In the genomic region with DNA sequence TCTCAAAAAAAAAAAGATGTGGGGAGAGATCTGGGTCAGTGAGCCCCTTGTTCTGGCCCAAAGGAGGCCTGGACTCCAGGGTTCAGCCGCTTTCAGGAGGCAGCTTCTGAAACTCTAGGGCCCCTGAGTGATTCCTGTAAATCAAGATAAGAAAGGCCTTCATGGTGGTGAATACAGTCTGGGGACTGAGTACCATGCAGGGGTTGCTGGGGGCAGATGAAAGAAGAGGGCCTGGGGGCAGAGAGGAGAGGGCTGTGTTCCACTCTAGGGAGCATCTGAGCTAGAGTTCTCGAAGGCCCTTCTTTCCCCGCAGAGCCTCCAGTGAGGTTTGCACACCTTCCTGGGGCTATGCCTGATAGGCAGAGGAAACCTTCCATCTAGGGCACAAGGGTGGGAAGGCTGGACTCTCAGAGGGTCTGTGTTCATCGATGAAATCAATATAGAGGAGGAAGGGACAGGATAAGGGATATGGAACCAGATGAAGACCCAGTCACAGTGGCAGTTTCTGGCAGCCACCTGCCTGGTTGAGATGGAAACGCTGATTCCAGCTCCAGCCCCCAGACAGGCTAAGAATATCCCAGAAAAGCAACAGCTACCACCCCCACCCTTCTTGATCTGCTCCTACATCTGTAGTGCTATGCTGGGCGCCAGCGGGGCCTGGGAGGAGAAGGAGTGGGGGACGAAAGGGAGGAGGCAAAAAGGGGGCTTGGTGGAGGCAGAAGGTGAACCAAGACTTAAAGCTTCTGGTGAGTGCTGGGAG, we compare ENCODE assay signal across 27 cellular contexts. TPM values are rescaled to one million over a fixed set of nuclear protein-coding genes. Genes with fewer than 3 reads are reported as not detected.
"Had no signal": no experiment of that assay in that cellular context is flagged by ENCODE, and none has a peak within 500 bp of the region (broad histone marks: within the 10 kb centered on the region; RNA-seq: fewer than 3 reads in every experiment).

No MANE protein-coding gene starts in this region.

- H3K27ac ChIP-seq: cardiac muscle cell, neutrophil, sigmoid colon, SK-N-MC, thyroid gland had no signal

- H3K4me3 Mint-ChIP-seq: activated naive CD4-positive, alpha-beta T cell treated with anti-CD3 and anti-CD28 coated beads for 36 hours; activated naive CD8-positive, alpha-beta T cell treated with anti-CD3 and anti-CD28 coated beads, Interleukin-2, amount 10 ng/mL, durations not matched to agents 7 days and 5 days; memory B cell; nephron; stimulated activated naive B cell treated with anti-CD40 and anti-IgM and Interleukin-4, amounts not matched to agents 10 μg/mL and 1 μg/mL and 100 μg/mL, for 72 hours; WTC11 had no signal

- ATAC-seq: left cardiac atrium; stimulated activated naive B cell treated with anti-CD40 and anti-IgM and Interleukin-4, amounts not matched to agents 10 μg/mL and 1 μg/mL and 100 μg/mL, for 72 hours; WTC11 had no signal

- H3K27ac Mint-ChIP-seq: activated naive CD4-positive, alpha-beta T cell treated with anti-CD3 and anti-CD28 coated beads for 36 hours; activated naive CD8-positive, alpha-beta T cell treated with anti-CD3 and anti-CD28 coated beads, Interleukin-2, amount 10 ng/mL, durations not matched to agents 7 days and 5 days; memory B cell; nephron; stimulated activated naive B cell treated with anti-CD40 and anti-IgM and Interleukin-4, amounts not matched to agents 10 μg/mL and 1 μg/mL and 100 μg/mL, for 72 hours; WTC11 had no signal

- DNase-seq: activated naive CD4-positive, alpha-beta T cell treated with anti-CD3 and anti-CD28 coated beads for 36 hours; activated naive CD8-positive, alpha-beta T cell treated with anti-CD3 and anti-CD28 coated beads, Interleukin-2, amount 10 ng/mL, durations not matched to agents 7 days and 5 days; activated T-cell treated with anti-CD3 and anti-CD28 coated beads, Interleukin-2, amount 50 U/mL, for 48 hours; amniotic stem cell; dermis blood vessel endothelial cell; effector memory CD4-positive, alpha-beta T cell; glutamatergic neuron; left cardiac atrium; sigmoid colon; stimulated activated CD4-positive, alpha-beta T cell treated with anti-CD3 and anti-CD28 coated beads, Interleukin-2, amount 100 ng/mL, for 48 hours; stimulated activated CD8-positive, alpha-beta memory T cell treated with anti-CD3 and anti-CD28 coated beads, Interleukin-4, amount 100 ng/mL, for 48 hours; stimulated activated naive B cell treated with anti-CD40 and anti-IgM and Interleukin-4, amounts not matched to agents 10 μg/mL and 1 μg/mL and 100 μg/mL, for 72 hours; thyroid gland had no signal

- H3K9me3 Mint-ChIP-seq: activated naive CD4-positive, alpha-beta T cell treated with anti-CD3 and anti-CD28 coated beads for 36 hours; activated naive CD8-positive, alpha-beta T cell treated with anti-CD3 and anti-CD28 coated beads, Interleukin-2, amount 10 ng/mL, durations not matched to agents 7 days and 5 days; memory B cell; WTC11 had no signal

- H3K4me1 Mint-ChIP-seq: memory B cell had no signal

- H3K36me3 Mint-ChIP-seq: activated naive CD8-positive, alpha-beta T cell treated with anti-CD3 and anti-CD28 coated beads, Interleukin-2, amount 10 ng/mL, durations not matched to agents 7 days and 5 days; memory B cell; stimulated activated naive B cell treated with anti-CD40 and anti-IgM and Interleukin-4, amounts not matched to agents 10 μg/mL and 1 μg/mL and 100 μg/mL, for 72 hours; WTC11 had no signal

RNA-seq across cellular contexts. Expression of a gene that starts 4.7 kb away (rescaled TPM):
- total RNA-seq: activated CD8-positive, alpha-beta memory T cell treated with anti-CD3 and anti-CD28 coated beads for 36 hours; activated naive CD4-positive, alpha-beta T cell treated with anti-CD3 and anti-CD28 coated beads for 36 hours; activated naive CD8-positive, alpha-beta T cell treated with anti-CD3 and anti-CD28 coated beads, Interleukin-2, amount 10 ng/mL, durations not matched to agents 7 days and 5 days; dermis blood vessel endothelial cell; left cardiac atrium; lower leg skin; mononuclear cell; T-helper 2 cell treated with Interferon-gamma antibody and Interleukin-4, amounts not matched to agents 100 ng/mL and 5 ng/mL, for 36 hours; ureter had no signal

RNA-seq across cellular contexts. Expression of a gene that starts 30.3 kb away (rescaled TPM):
- total RNA-seq: activated CD8-positive, alpha-beta memory T cell treated with anti-CD3 and anti-CD28 coated beads for 36 hours; activated naive CD4-positive, alpha-beta T cell treated with anti-CD3 and anti-CD28 coated beads for 36 hours; activated naive CD8-positive, alpha-beta T cell treated with anti-CD3 and anti-CD28 coated beads, Interleukin-2, amount 10 ng/mL, durations not matched to agents 7 days and 5 days; cardiac muscle cell; dermis blood vessel endothelial cell; frontal cortex; left cardiac atrium; lower leg skin; mononuclear cell; myocyte; renal cortical epithelial cell; T-helper 2 cell treated with Interferon-gamma antibody and Interleukin-4, amounts not matched to agents 100 ng/mL and 5 ng/mL, for 36 hours; thyroid gland; ureter; WTC11 had no signal

RNA-seq across cellular contexts. Expression of a gene that starts 38.5 kb away (rescaled TPM):
- total RNA-seq: activated CD8-positive, alpha-beta memory T cell treated with anti-CD3 and anti-CD28 coated beads for 36 hours; activated naive CD4-positive, alpha-beta T cell treated with anti-CD3 and anti-CD28 coated beads for 36 hours; activated naive CD8-positive, alpha-beta T cell treated with anti-CD3 and anti-CD28 coated beads, Interleukin-2, amount 10 ng/mL, durations not matched to agents 7 days and 5 days; cardiac muscle cell; dermis blood vessel endothelial cell; frontal cortex; left cardiac atrium; lower leg skin; mononuclear cell; myocyte; renal cortical epithelial cell; sigmoid colon; T-helper 2 cell treated with Interferon-gamma antibody and Interleukin-4, amounts not matched to agents 100 ng/mL and 5 ng/mL, for 36 hours; thyroid gland; ureter; WTC11 had no signal
